Comparison of ENCODE assay signal across 1 cellular context in the genomic region with DNA sequence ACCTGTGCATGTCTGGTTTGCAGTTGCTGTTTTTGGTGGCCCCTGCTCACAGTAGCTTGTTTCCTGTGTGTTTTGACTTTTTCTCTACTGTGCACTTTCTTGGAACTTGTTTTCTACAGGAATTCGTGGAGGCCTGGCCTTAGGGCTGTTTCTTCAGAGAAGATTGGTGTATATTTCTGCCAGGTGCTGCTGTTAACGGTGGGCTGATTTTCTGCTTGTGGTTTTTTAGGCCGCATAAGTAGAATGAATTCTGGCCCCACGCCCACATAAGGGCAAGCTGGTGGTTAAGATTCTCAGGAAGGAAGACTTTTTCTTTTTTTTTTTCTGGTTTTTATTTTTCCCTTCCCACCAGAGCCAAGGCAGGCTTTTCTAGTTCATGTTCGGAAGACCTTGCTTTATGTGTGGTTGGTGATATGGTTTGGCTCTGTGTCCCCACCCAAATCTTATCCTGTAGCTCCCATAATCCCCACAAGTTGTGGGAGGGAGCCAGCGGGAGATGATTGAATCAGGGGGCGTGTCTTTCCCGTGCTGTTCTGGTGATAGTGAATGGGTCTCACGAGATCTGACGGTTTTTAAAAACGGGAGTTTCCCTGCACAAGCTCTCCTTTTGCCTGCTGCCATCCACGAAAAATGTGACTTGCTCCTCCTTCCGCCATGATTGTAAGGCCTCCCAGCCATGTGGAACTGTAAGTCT.
TF ChIP-seq lines count a peak whose summit lies in the region.

No MANE protein-coding gene starts in this region.

TF ChIP-seq in H1, 55 proteins besides CTCF, POLR2A, EP300 and RAD21 (continued from another document):
- TF ChIP-seq, protein P1, sequence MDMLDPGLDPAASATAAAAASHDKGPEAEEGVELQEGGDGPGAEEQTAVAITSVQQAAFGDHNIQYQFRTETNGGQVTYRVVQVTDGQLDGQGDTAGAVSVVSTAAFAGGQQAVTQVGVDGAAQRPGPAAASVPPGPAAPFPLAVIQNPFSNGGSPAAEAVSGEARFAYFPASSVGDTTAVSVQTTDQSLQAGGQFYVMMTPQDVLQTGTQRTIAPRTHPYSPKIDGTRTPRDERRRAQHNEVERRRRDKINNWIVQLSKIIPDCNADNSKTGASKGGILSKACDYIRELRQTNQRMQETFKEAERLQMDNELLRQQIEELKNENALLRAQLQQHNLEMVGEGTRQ (IDR thresholded peaks at IDR 0.05; ENCODE audit: low read length), result no peak
TF ChIP-seq in H1: peak in this region for 0.
